8 cellular contexts compared by ENCODE assay signal in the genomic region with DNA sequence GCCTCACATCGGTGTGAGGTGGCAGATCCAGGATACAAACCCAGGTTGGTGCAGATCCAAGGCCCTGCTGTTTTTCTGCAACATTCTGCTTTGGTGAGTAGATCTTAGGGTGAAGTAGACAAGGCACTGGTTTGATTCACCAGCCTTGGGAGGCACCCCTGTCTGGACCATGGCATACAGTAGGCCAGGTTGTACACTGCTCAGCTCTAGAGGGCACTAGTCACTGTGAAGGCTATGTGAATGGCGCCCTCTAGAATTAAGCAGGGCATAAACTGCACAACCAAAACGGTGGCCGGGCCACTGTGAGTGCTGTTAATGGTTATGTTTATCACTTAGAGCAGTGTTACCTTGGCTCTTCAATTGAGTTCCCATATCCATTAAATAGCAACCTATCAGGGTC.
A peak's percentile ranks its signal among the peaks of the same experiment; 100 is the strongest.
DNase-seq lines count a peak whose midpoint lies in the region; ATAC-seq and TF ChIP-seq lines count a peak whose summit lies in the region.

No MANE protein-coding gene starts in this region.

- H3K27ac ChIP-seq in DOHH2 (ENCODE audit: low read depth, low read length) (no peak overlapping the region), RWPE1 (no peak overlapping the region)

- H3K4me1 Mint-ChIP-seq in stimulated activated effector memory CD8-positive, alpha-beta T cell treated with anti-CD3 and anti-CD28 coated beads, Interleukin-12 subunit alpha, Interleukin-12 subunit beta, amount 100 ng/mL, for 72 hours: peaks cover 10% of the 10 kb centered on the region

- H3K4me2 ChIP-seq in DOHH2 (ENCODE audit: low read length): no peak overlapping the region

- no peaks in the 10 kb centered on the region for H3K36me3 ChIP-seq in DOHH2 (ENCODE audit: control insufficient read depth, low read length)

- TF ChIP-seq CTCF in DOHH2 (IDR thresholded peaks at IDR 0.05; ENCODE audit: low read depth, low read length, poor library complexity, severe bottlenecking) (peak; percentile 96), HFF-Myc (IDR thresholded peaks at IDR 0.05; ENCODE audit: low read depth, low read length, missing control alignments) (peak; percentile 52), RWPE1 (conservative IDR thresholded peaks at IDR 0.05; ENCODE audit: low read depth) (no peak), epithelial cell of esophagus (IDR thresholded peaks at IDR 0.05; ENCODE audit: insufficient read depth, low read depth, low read length, missing control alignments) (peak; percentile 60)

- no peaks in the 10 kb centered on the region for H3K36me3 Mint-ChIP-seq in stimulated activated effector memory CD8-positive, alpha-beta T cell treated with anti-CD3 and anti-CD28 coated beads, Interleukin-12 subunit alpha, Interleukin-12 subunit beta, amount 100 ng/mL, for 72 hours

- no peaks in the 10 kb centered on the region for H3K9me2 ChIP-seq in DOHH2 (replicated peaks; ENCODE audit: control insufficient read depth, low read length)

- no peaks in the 10 kb centered on the region for H3K9me3 Mint-ChIP-seq in stimulated activated effector memory CD8-positive, alpha-beta T cell treated with anti-CD3 and anti-CD28 coated beads, Interleukin-12 subunit alpha, Interleukin-12 subunit beta, amount 100 ng/mL, for 72 hours

- no peaks in the 10 kb centered on the region for H3F3A ChIP-seq in DOHH2 (ENCODE audit: control insufficient read depth, insufficient read depth)

- no peaks in the 10 kb centered on the region for H3K79me2 ChIP-seq in DOHH2 (ENCODE audit: control insufficient read depth, low read length)

- CTCF ChIA-PET in RWPE1 (lab: Yijun Ruan, JAX): interaction anchor here (0.6 to 1.6 kb wide), 4 partner anchors 169 to 273 kb away, joined by 3 to 8 read pairs (median 4); no protein-coding TSS in a partner anchor

- no peak overlapping the region for H3K4me3 ChIP-seq in DOHH2 (ENCODE audit: low read length)
- H3K4me3 ChIP-seq in HFF-Myc (replicated peaks; ENCODE audit: low read depth, low read length): no peak overlapping the region
- H3K4me3 ChIP-seq in epithelial cell of esophagus (ENCODE audit: low read length): no peak overlapping the region

- no peaks in the 10 kb centered on the region for H3K9me3 ChIP-seq in DOHH2 (ENCODE audit: control insufficient read depth, insufficient read depth, low read length)

- H3K4me1 ChIP-seq in DOHH2 (ENCODE audit: control insufficient read depth, low read length): no peaks in the 10 kb centered on the region

- H3K27ac Mint-ChIP-seq in stimulated activated effector memory CD8-positive, alpha-beta T cell treated with anti-CD3 and anti-CD28 coated beads, Interleukin-12 subunit alpha, Interleukin-12 subunit beta, amount 100 ng/mL, for 72 hours: peak overlapping the region; percentile 20

- no peaks in the 10 kb centered on the region for H4K20me1 ChIP-seq in DOHH2 (ENCODE audit: control insufficient read depth, insufficient read depth, low read depth, low read length)

- POLR2A ChIA-PET in RWPE1 (lab: Yijun Ruan, JAX; ENCODE audit: low non-redundant PET): no interaction called here

- ATAC-seq in stimulated activated effector memory CD8-positive, alpha-beta T cell treated with anti-CD3 and anti-CD28 coated beads, Interleukin-12 subunit alpha, Interleukin-12 subunit beta, amount 100 ng/mL, for 72 hours: peak; percentile 83
- ATAC-seq in HG03439 (IDR thresholded peaks at IDR 0.05; ENCODE audit: unreplicated experiment): no peak
- ATAC-seq in GM21576 (IDR thresholded peaks at IDR 0.05; ENCODE audit: unreplicated experiment): no peak

- no peak overlapping the region for H3K4me3 Mint-ChIP-seq in stimulated activated effector memory CD8-positive, alpha-beta T cell treated with anti-CD3 and anti-CD28 coated beads, Interleukin-12 subunit alpha, Interleukin-12 subunit beta, amount 100 ng/mL, for 72 hours

- DNase-seq in HFF-Myc (ENCODE audit: extremely low read depth, low read depth): no peak
- peak; percentile 26 for DNase-seq in RWPE1 (ENCODE audit: low spot score)
- peak; percentile 69 for DNase-seq in epithelial cell of esophagus (ENCODE audit: low read depth)
- DNase-seq in stimulated activated effector memory CD8-positive, alpha-beta T cell treated with anti-CD3 and anti-CD28 coated beads, Interleukin-12 subunit alpha, Interleukin-12 subunit beta, amount 100 ng/mL, for 72 hours (ENCODE audit: low spot score in 2 of 2): peak in 1 of 2 donors; percentile 54
- DNase-seq in cerebellar nuclear complex (lab: John Stamatoyannopoulos, UW): no peak

- no peaks in the 10 kb centered on the region for H3K27me3 ChIP-seq in DOHH2 (ENCODE audit: control insufficient read depth, low read length)

Comparison
In these comparisons a context has a peak if more than half of its experiments do, and no peak if none do; other contexts are left out.
1. DNase-seq: peak in RWPE1 (single experiment) and epithelial cell of esophagus (single experiment); none in HFF-Myc (single experiment) and cerebellar nuclear complex (0 of 2).